Comparison of ENCODE assay signal across 29 cellular contexts in the genomic region with DNA sequence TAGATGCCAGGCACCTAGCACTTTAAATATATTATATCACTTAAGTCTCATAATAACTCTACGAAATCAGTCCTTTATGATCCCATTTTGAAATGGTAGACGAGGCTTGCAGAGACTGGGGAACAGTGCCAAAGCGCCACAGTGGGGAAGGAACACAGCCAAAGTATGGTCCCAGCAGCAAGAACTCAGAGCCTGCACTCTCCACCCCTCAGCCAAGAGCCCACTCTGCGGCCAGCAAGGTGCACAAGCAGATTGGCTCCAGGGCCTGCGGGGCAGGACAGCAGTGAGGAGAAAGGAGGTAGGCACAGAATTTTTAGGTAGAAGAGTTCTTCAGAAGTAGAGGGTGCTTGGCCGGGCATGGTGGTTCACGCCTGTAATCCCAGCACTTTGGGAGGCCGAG.
DNase-seq lines count a peak whose midpoint lies in the region; ATAC-seq and TF ChIP-seq lines count a peak whose summit lies in the region.
"Had no signal": no experiment of that assay in that cellular context is flagged by ENCODE, and none has a peak within 500 bp of the region (broad histone marks: within the 10 kb centered on the region; RNA-seq: fewer than 3 reads in every experiment).

No MANE protein-coding gene starts in this region.

- H3K9me3 Mint-ChIP-seq in osteocyte (ENCODE audit: unreplicated experiment) = no peaks in the 10 kb centered on the region
- H3K9me3 Mint-ChIP-seq: activated naive CD8-positive, alpha-beta T cell treated with anti-CD3 and anti-CD28 coated beads, Interleukin-2, amount 50 U/mL, for 24 hours; activated T-cell treated with anti-CD3 and anti-CD28 coated beads, Interleukin-2, amount 50 U/mL, for 4 hours; CD4-positive, alpha-beta memory T cell; WTC11 had no signal

- H3K4me3 ChIP-seq in breast epithelium (no peak overlapping the region), mammary epithelial cell (replicated peaks in 1 of 3; ENCODE audit: insufficient read depth in 1 of 3, low read depth in 2 of 3, low read length in 3 of 3) (no peak overlapping the region), coronary artery (no peak overlapping the region)
- H3K4me3 ChIP-seq: esophagus muscularis mucosa, ovary had no signal

- H3K36me3 Mint-ChIP-seq in osteocyte (ENCODE audit: unreplicated experiment) = no peaks in the 10 kb centered on the region
- H3K36me3 Mint-ChIP-seq: CD4-positive, alpha-beta memory T cell; naive B cell; WTC11 had no signal

- no peak for TF ChIP-seq CTCF in breast epithelium (IDR thresholded peaks at IDR 0.05)
- no peak for TF ChIP-seq CTCF in mammary epithelial cell (conservative IDR thresholded peaks at IDR 0.05 in 1 of 2, IDR thresholded peaks at IDR 0.05 in 1 of 2; ENCODE audit: extremely low read depth in 1 of 2, insufficient read depth in 1 of 2, low read depth in 1 of 2, low read length in 2 of 2)
- TF ChIP-seq CTCF in coronary artery (IDR thresholded peaks at IDR 0.05) = no peak
- no peak for TF ChIP-seq CTCF in osteocyte (IDR thresholded peaks at IDR 0.05)

- H3K9me3 ChIP-seq in breast epithelium (no peaks in the 10 kb centered on the region), mammary epithelial cell (replicated peaks; ENCODE audit: insufficient read depth, low read length) (no peaks in the 10 kb centered on the region)
- H3K9me3 ChIP-seq: esophagus muscularis mucosa, gastroesophageal sphincter, ovary had no signal

- H3K4me1 Mint-ChIP-seq in osteocyte (ENCODE audit: unreplicated experiment) = peaks cover 35% of the 10 kb centered on the region
- H3K4me1 Mint-ChIP-seq: CD4-positive, alpha-beta memory T cell; naive B cell; WTC11 had no signal

- dilution Hi-C loops in mammary epithelial cell (cut with HindIII; ENCODE audit: low sequenced_read_pairs) = no loop called here

- no peaks in the 10 kb centered on the region for H4K20me1 ChIP-seq in mammary epithelial cell (ENCODE audit: insufficient read depth, low read length)

- intact Hi-C loops in breast epithelium (cut with DNase I; ENCODE audit: low total_unique reads) (no loop called here), mammary epithelial cell (cut with micrococcal nuclease) (no loop called here)

- CTCF ChIA-PET in mammary epithelial cell (lab: Charles Lee; ENCODE audit: low non-redundant PET) = no interaction called here

- no peaks in the 10 kb centered on the region for H3K27me3 ChIP-seq in breast epithelium
- H3K27me3 ChIP-seq in mammary epithelial cell (ENCODE audit: insufficient read depth, low read length) = no peaks in the 10 kb centered on the region
- H3K27me3 ChIP-seq: esophagus muscularis mucosa, ovary had no signal

- H3K27ac ChIP-seq in breast epithelium = peak overlapping the region; percentile 3 to 69
- no peak overlapping the region for H3K27ac ChIP-seq in mammary epithelial cell (ENCODE audit: insufficient read depth, low read depth, low read length)
- H3K27ac ChIP-seq in coronary artery = peak overlapping the region; percentile 74 to 84
- H3K27ac ChIP-seq: esophagus muscularis mucosa, gastroesophageal sphincter, ovary had no signal

- H3K27ac Mint-ChIP-seq in osteocyte (ENCODE audit: unreplicated experiment) = peak overlapping the region; percentile 88
- H3K27ac Mint-ChIP-seq: activated naive CD8-positive, alpha-beta T cell treated with anti-CD3 and anti-CD28 coated beads, Interleukin-2, amount 50 U/mL, for 24 hours; CD4-positive, alpha-beta memory T cell; WTC11 had no signal

- H3K9ac ChIP-seq in mammary epithelial cell (ENCODE audit: insufficient read depth, low read length) = no peak overlapping the region

- no peak for TF ChIP-seq POLR2A in breast epithelium (IDR thresholded peaks at IDR 0.05)

- DNase-seq in breast epithelium (ENCODE audit: low spot score in 2 of 2) (no peak), mammary epithelial cell (no peak), coronary artery (ENCODE audit: low spot score) (no peak), osteocyte (ENCODE audit: extremely low spot score, unreplicated experiment) (no peak), GF-D8 (lab: John Stamatoyannopoulos, UW) (no peak), NCI-H187 treated with DMSO at 0.1 percent for 48 hours (lab: John Stamatoyannopoulos, UW) (no peak)
- DNase-seq: 8988T; activated CD4-positive, alpha-beta T cell treated with anti-CD3 and anti-CD28 coated beads, Interleukin-2, amount 50 U/mL, for 1 hour; activated naive CD8-positive, alpha-beta T cell treated with anti-CD3 and anti-CD28 coated beads, Interleukin-2, amount 50 U/mL, for 24 hours; activated T-cell treated with anti-CD3 and anti-CD28 coated beads, Interleukin-2, amount 50 U/mL, for 4 hours; CD4-positive, alpha-beta memory T cell; cortex of kidney; hippocampal formation; left colon; naive B cell; NCI-H1048; NCI-H1930; NCI-H526; ovary; retina; SIG-M5; stimulated activated CD4-positive, alpha-beta T cell treated with anti-CD3 and anti-CD28 coated beads, Interleukin-12 subunit alpha, Interleukin-12 subunit beta, amount 100 ng/mL, for 4 hours; stimulated activated CD4-positive, alpha-beta T cell treated with anti-CD3 and anti-CD28 coated beads, Interleukin-4, amount 100 ng/mL, for 1 hour; SW 1271 had no signal

- in situ Hi-C loops in mammary epithelial cell (cut with MboI; ENCODE audit: low sequenced_read_pairs in 2 of 2) = no loop called here

- 89% methylated on average over 7 of the region's 8 CpGs for WGBS in mammary epithelial cell (ENCODE audit: low coverage, missing lambda C conversion rate)

- no peaks in the 10 kb centered on the region for H3K27me3 Mint-ChIP-seq in osteocyte (ENCODE audit: unreplicated experiment)
- H3K27me3 Mint-ChIP-seq: CD4-positive, alpha-beta memory T cell had no signal

- H3K79me2 ChIP-seq in mammary epithelial cell (ENCODE audit: insufficient read depth, low read length) = no peaks in the 10 kb centered on the region

- ATAC-seq in GM21423 (IDR thresholded peaks at IDR 0.05; ENCODE audit: unreplicated experiment) (no peak), HG03460 (IDR thresholded peaks at IDR 0.05; ENCODE audit: unreplicated experiment) (no peak)
- ATAC-seq: activated naive CD8-positive, alpha-beta T cell treated with anti-CD3 and anti-CD28 coated beads, Interleukin-2, amount 50 U/mL, for 24 hours; activated T-cell treated with anti-CD3 and anti-CD28 coated beads, Interleukin-2, amount 50 U/mL, for 4 hours; left colon; WTC11 had no signal

- H3K4me1 ChIP-seq in breast epithelium = no peaks in the 10 kb centered on the region
- H3K4me1 ChIP-seq in mammary epithelial cell (ENCODE audit: insufficient read depth, low read length) = peaks cover 26% of the 10 kb centered on the region

- BruUV-seq in mammary epithelial cell (replicated peaks; lab: Mats Ljungman, UMichigan) = no TSS peak

- H3K36me3 ChIP-seq in breast epithelium (no peaks in the 10 kb centered on the region), mammary epithelial cell (ENCODE audit: insufficient read depth, low read length) (no peaks in the 10 kb centered on the region)
- H3K36me3 ChIP-seq: esophagus muscularis mucosa, gastroesophageal sphincter, ovary had no signal

- H3K4me2 ChIP-seq in mammary epithelial cell (ENCODE audit: insufficient read depth, low read depth, low read length) = no peak overlapping the region

- H3K4me3 Mint-ChIP-seq in osteocyte (ENCODE audit: unreplicated experiment) = no peak overlapping the region
- H3K4me3 Mint-ChIP-seq: activated naive CD8-positive, alpha-beta T cell treated with anti-CD3 and anti-CD28 coated beads, Interleukin-2, amount 50 U/mL, for 24 hours; activated T-cell treated with anti-CD3 and anti-CD28 coated beads, Interleukin-2, amount 50 U/mL, for 4 hours; CD4-positive, alpha-beta memory T cell; naive B cell; WTC11 had no signal

- H2AFZ ChIP-seq in mammary epithelial cell (ENCODE audit: low read depth, low read length) = no peak overlapping the region
